Comparison of ENCODE assay signal across 14 cellular contexts in the genomic region with DNA sequence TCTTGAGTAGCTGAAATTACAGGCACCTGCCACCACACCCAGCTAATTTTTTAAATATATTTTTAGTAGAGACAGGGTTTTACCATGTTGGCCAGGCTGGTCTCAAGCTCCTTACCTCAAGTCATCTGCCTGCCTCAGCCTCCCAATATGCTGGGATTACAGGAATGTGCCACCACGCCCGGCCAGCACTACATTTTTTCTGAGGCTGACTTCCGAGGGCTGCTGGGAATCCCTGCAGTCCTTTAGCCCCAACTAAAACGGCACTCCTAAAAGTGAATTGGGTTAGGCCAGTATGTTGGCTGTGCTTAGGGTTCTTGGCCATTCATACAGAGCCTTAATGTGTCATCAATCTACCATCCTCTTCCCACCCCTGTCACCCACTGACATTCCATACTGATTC.
A peak's percentile ranks its signal among the peaks of the same experiment; 100 is the strongest.
DNase-seq lines count a peak whose midpoint lies in the region; ATAC-seq lines count a peak whose summit lies in the region.
"Had no signal": no experiment of that assay in that cellular context is flagged by ENCODE, and none has a peak within 500 bp of the region (broad histone marks: within the 10 kb centered on the region; RNA-seq: fewer than 3 reads in every experiment).

No MANE protein-coding gene starts in this region.

- no peaks in the 10 kb centered on the region for H3K27me3 ChIP-seq in mesendoderm (ENCODE audit: insufficient read depth, low read length, poor library complexity)
- H3K27me3 ChIP-seq: BE2C had no signal

- H3K4me3 ChIP-seq in mesendoderm (ENCODE audit: low read length): no peak overlapping the region
- H3K4me3 ChIP-seq: GM23338 had no signal

- H3K9ac ChIP-seq in mesendoderm (ENCODE audit: low read length): no peak overlapping the region

- H4K5ac ChIP-seq in mesendoderm (ENCODE audit: low read length): no peak overlapping the region

- peak overlapping the region; percentile 0 for H4K8ac ChIP-seq in mesendoderm (ENCODE audit: low read depth, low read length)

- no peak overlapping the region for H3K23ac ChIP-seq in mesendoderm (ENCODE audit: low read length)

- H3K36me3 ChIP-seq in mesendoderm (ENCODE audit: control insufficient read depth, insufficient read depth, low read length): no peaks in the 10 kb centered on the region
- H3K36me3 ChIP-seq: BE2C had no signal

- no peak overlapping the region for H2BK15ac ChIP-seq in mesendoderm (replicated peaks; ENCODE audit: low read depth)

- no peak overlapping the region for H2BK120ac ChIP-seq in mesendoderm (ENCODE audit: low read depth, low read length)

- no CpG with 5 or more reads among the region's 4 CpGs for WGBS in mesendoderm (ENCODE audit: extremely low coverage, insufficient coverage, low lambda C conversion rate)

- H3K79me1 ChIP-seq in mesendoderm (ENCODE audit: low read length): no peaks in the 10 kb centered on the region

- H3K56ac ChIP-seq in mesendoderm (ENCODE audit: low read length): no peak overlapping the region

- no peak overlapping the region for H2AK5ac ChIP-seq in mesendoderm (ENCODE audit: low read length)

- no peak for ATAC-seq in GM19463 (IDR thresholded peaks at IDR 0.05; ENCODE audit: unreplicated experiment)
- ATAC-seq: GM23338 had no signal

- no peak overlapping the region for H3K27ac ChIP-seq in mesendoderm (ENCODE audit: low read depth, low read length)
- H3K27ac ChIP-seq: C4-2B had no signal

- H3K18ac ChIP-seq in mesendoderm (ENCODE audit: low read length): no peak overlapping the region

- DNase-seq in ELF-1 (ENCODE audit: low read depth, low spot score): peak; percentile 27
- DNase-seq in NCI-H748 (lab: John Stamatoyannopoulos, UW; ENCODE audit: unreplicated experiment): peak; percentile 72
- DNase-seq in mesendoderm: peak; percentile 19
- DNase-seq in NCI-H510A (lab: John Stamatoyannopoulos, UW): no peak
- no peak for DNase-seq in activated CD4-positive, CD25-positive, alpha-beta regulatory T cell treated with anti-CD3 and anti-CD28 coated beads, Interleukin-2, amount 50 U/mL, for 72 hours
- DNase-seq: ACHN; BE2C; Caco-2; CD4-positive, alpha-beta T cell; GDM1; HCEC 1CT had no signal

- no peaks in the 10 kb centered on the region for H3K4me1 ChIP-seq in mesendoderm (ENCODE audit: control insufficient read depth, low read depth, low read length)
- H3K4me1 ChIP-seq: BE2C, Caco-2 had no signal

- H3K79me2 ChIP-seq in mesendoderm (ENCODE audit: control insufficient read depth, insufficient read depth, low read length): no peaks in the 10 kb centered on the region

- H2BK5ac ChIP-seq in mesendoderm (ENCODE audit: low read length): no peak overlapping the region

- H3K4me2 ChIP-seq in mesendoderm (ENCODE audit: low read length): no peak overlapping the region
- H3K4me2 ChIP-seq: GM23338 had no signal

- H3K4ac ChIP-seq in mesendoderm (ENCODE audit: low read depth, low read length): no peak overlapping the region

Comparison
In these comparisons a context has a peak if more than half of its experiments do, and no peak if none do; other contexts are left out.
1. DNase-seq: peak in ELF-1 (single experiment), NCI-H748 (single experiment) and mesendoderm (single experiment); none in NCI-H510A (single experiment) and activated CD4-positive, CD25-positive, alpha-beta regulatory T cell treated with anti-CD3 and anti-CD28 coated beads, Interleukin-2, amount 50 U/mL, for 72 hours (single experiment).